8 cellular contexts compared by ENCODE assay signal in genomic region chrX:119821703-119822102, GRCh38. TPM values are rescaled to one million over a fixed set of nuclear protein-coding genes. Genes with fewer than 3 reads are reported as not detected.
A peak's percentile ranks its signal among the peaks of the same experiment; 100 is the strongest.
DNase-seq lines count a peak whose midpoint lies in the region; ATAC-seq and TF ChIP-seq lines count a peak whose summit lies in the region.
"Not testable (repeated sequence)": the region's sequence is repeated elsewhere in the genome, so short reads cannot be mapped to it uniquely, and the experiment has no call there.

No MANE protein-coding gene starts in this region.

- intact Hi-C loops in activated B cell treated with CpG ODN at 0.5 μM for 24 hours (cut with micrococcal nuclease), result not testable (repeated sequence)

- ATAC-seq in GM18505 (IDR thresholded peaks at IDR 0.05; ENCODE audit: unreplicated experiment) (peak; percentile 93), GM19463 (IDR thresholded peaks at IDR 0.05; ENCODE audit: unreplicated experiment) (peak; percentile 84), HG02798 (IDR thresholded peaks at IDR 0.05; ENCODE audit: poor library complexity, unreplicated experiment) (peak; percentile 97), HG03439 (IDR thresholded peaks at IDR 0.05; ENCODE audit: unreplicated experiment) (peak; percentile 94), activated B cell treated with CpG ODN at 0.5 μM for 24 hours (ENCODE audit: low read depth) (peak; percentile 80), memory B cell (ENCODE audit: low read depth) (peak; percentile 97)

- H3K27ac Mint-ChIP-seq in activated B cell treated with CpG ODN at 0.5 μM for 24 hours, result peak overlapping the region; percentile 65
- H3K27ac Mint-ChIP-seq in memory B cell, result peak overlapping the region; percentile 91

- H3K27me3 Mint-ChIP-seq in activated B cell treated with CpG ODN at 0.5 μM for 24 hours, memory B cell: not testable (repeated sequence)

- H3K4me1 Mint-ChIP-seq in activated B cell treated with CpG ODN at 0.5 μM for 24 hours, result peaks cover 15% of the 10 kb centered on the region
- not testable (repeated sequence) for H3K4me1 Mint-ChIP-seq in memory B cell

- H3K4me3 Mint-ChIP-seq in activated B cell treated with CpG ODN at 0.5 μM for 24 hours, memory B cell: not testable (repeated sequence)

- not testable (repeated sequence) for H3K9me3 Mint-ChIP-seq in activated B cell treated with CpG ODN at 0.5 μM for 24 hours, memory B cell

- DNase-seq in AG10803 (ENCODE audit: low read depth), result peak; percentile 70
- not testable (repeated sequence) for DNase-seq in activated B cell treated with CpG ODN at 0.5 μM for 24 hours
- peak; percentile 63 for DNase-seq in choroid plexus epithelial cell (ENCODE audit: low read depth)
- peak in 1 of 2 donors; percentile 34 for DNase-seq in memory B cell (ENCODE audit: low spot score in 2 of 2)

- H3K4me3 ChIP-seq in AG10803 (ENCODE audit: low read length); choroid plexus epithelial cell (ENCODE audit: low read depth, low read length): not testable (repeated sequence)

- CTCF ChIA-PET in activated B cell treated with CpG ODN at 0.5 μM for 24 hours (lab: Charles Lee), result not testable (repeated sequence)

- TF ChIP-seq CTCF in AG10803 (conservative IDR thresholded peaks at IDR 0.05; ENCODE audit: low read length); activated B cell treated with CpG ODN at 0.5 μM for 24 hours (IDR thresholded peaks at IDR 0.05); choroid plexus epithelial cell (conservative IDR thresholded peaks at IDR 0.05; ENCODE audit: low read depth, low read length): not testable (repeated sequence)

- POLR2A ChIA-PET in activated B cell treated with CpG ODN at 0.5 μM for 24 hours (lab: Charles Lee), result interaction anchor here (1.3 to 1.5 kb wide), 2 partner anchors 30 to 31 kb away, joined by 3 to 5 read pairs; partner anchors contain the start of genes RPL39 and UPF3B

- not testable (repeated sequence) for TF ChIP-seq POLR2A in GM18505 (IDR thresholded peaks at IDR 0.05; ENCODE audit: borderline replicate concordance, extremely low read depth, insufficient read depth, insufficient read length)

- H3K36me3 Mint-ChIP-seq in activated B cell treated with CpG ODN at 0.5 μM for 24 hours (ENCODE audit: low read depth); memory B cell: not testable (repeated sequence)

RNA-seq across cellular contexts. Expression of gene RPL39, which starts 30.3 kb away (rescaled TPM):
- 3,684 and 4,270 TPM in 2 replicates for total RNA-seq in activated B cell treated with CpG ODN at 0.5 μM for 24 hours

RNA-seq across cellular contexts. Expression of gene UPF3B, which starts 31.1 kb away (rescaled TPM):
- 14.0 and 15.9 TPM in 2 replicates for total RNA-seq in activated B cell treated with CpG ODN at 0.5 μM for 24 hours

RNA-seq across cellular contexts. Expression of gene RNF113A, which starts 49.8 kb away (rescaled TPM):
- 27.1 and 28.1 TPM in 2 replicates for total RNA-seq in activated B cell treated with CpG ODN at 0.5 μM for 24 hours

RNA-seq across cellular contexts. Expression of gene NDUFA1, which starts 49.9 kb away (rescaled TPM):
- 65.3 and 88.0 TPM in 2 replicates for total RNA-seq in activated B cell treated with CpG ODN at 0.5 μM for 24 hours
